In the genomic region with DNA sequence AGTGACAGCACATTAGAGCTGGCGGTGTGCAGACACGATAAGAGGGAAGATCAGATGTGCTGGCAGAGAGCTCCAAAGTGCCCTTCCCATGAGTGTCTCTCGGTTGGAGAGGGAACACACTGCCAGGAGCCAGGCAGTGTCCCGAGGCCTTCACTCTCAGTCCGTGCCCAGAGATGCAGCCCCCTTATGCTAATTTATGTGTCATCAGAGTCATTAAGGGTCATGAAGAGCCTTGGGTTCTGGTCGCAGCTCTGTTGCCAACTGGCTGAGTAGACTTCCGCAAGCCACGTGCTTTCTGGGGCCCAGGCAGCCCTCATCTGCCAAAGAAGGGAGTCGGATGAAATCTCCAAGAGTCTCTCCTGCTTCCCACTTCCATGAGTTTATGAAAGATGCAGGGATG, we compare ENCODE assay signal across 26 cellular contexts.
DNase-seq lines count a peak whose midpoint lies in the region; ATAC-seq and TF ChIP-seq lines count a peak whose summit lies in the region.
"Had no signal": no experiment of that assay in that cellular context is flagged by ENCODE, and none has a peak within 500 bp of the region (broad histone marks: within the 10 kb centered on the region; RNA-seq: fewer than 3 reads in every experiment).

No MANE protein-coding gene starts in this region.

- H3K27ac Mint-ChIP-seq in Caco-2 (ENCODE audit: unreplicated experiment) (peak overlapping the region; percentile 47), neural crest cell (ENCODE audit: unreplicated experiment) (no peak overlapping the region), T-cell (no peak overlapping the region)
- H3K27ac Mint-ChIP-seq in dendritic cell treated with granulocyte-macrophage colony-stimulating factor and Interleukin-4, amounts not matched to agents 40 ng/mL and 50 ng/mL, for 4 days = peak overlapping the region; percentile 53
- H3K27ac Mint-ChIP-seq: activated naive CD8-positive, alpha-beta T cell treated with anti-CD3 and anti-CD28 coated beads, Interleukin-2, amount 10 ng/mL, durations not matched to agents 7 days and 5 days; activated T-helper 2 cell treated with anti-CD3 and anti-CD28 coated beads, Interferon-gamma antibody, Interleukin-2, Interleukin-4, amounts not matched to agents 10 μg/mL and 5 μg/mL and 100 μg/mL, durations not matched to agents 14 hours and 24 hours and 36 hours; CD4-positive, alpha-beta T cell had no signal

- no peaks in the 10 kb centered on the region for H3K36me3 ChIP-seq in Caco-2 (ENCODE audit: control insufficient read depth, insufficient read depth, low read length)
- H3K36me3 ChIP-seq: pancreas, SJSA1 had no signal

- CTCF ChIA-PET in Caco-2 (lab: Charles Lee) (no interaction called here), T-cell (lab: Charles Lee) (no interaction called here)

- peaks cover 6% of the 10 kb centered on the region; the same call in 1 of the 2 replicates for H3K4me1 ChIP-seq in Caco-2
- H3K4me1 ChIP-seq: pancreas had no signal

- intact Hi-C loops in Caco-2 (cut with micrococcal nuclease; ENCODE audit: unreplicated experiment) = no loop called here
- intact Hi-C loops in dendritic cell treated with granulocyte-macrophage colony-stimulating factor and Interleukin-4, amounts not matched to agents 40 ng/mL and 50 ng/mL, for 4 days (cut with micrococcal nuclease) = no loop called here

- no peak for TF ChIP-seq CTCF in Caco-2 (IDR thresholded peaks at IDR 0.05; ENCODE audit: insufficient read depth in 1 of 2, low read depth in 1 of 2, low read length in 1 of 2, severe bottlenecking in 1 of 2, unreplicated experiment in 1 of 2)
- TF ChIP-seq CTCF in neural crest cell (conservative IDR thresholded peaks at IDR 0.05) = no peak

- no peaks in the 10 kb centered on the region for H3K27me3 ChIP-seq in Caco-2 (replicated peaks; ENCODE audit: control insufficient read depth, insufficient read depth, low read length)
- H3K27me3 ChIP-seq: pancreas, SJSA1, testis had no signal

- no peaks in the 10 kb centered on the region for H3K9me3 ChIP-seq in Caco-2
- H3K9me3 ChIP-seq: pancreas, SJSA1, testis had no signal

- H3K4me3 Mint-ChIP-seq in Caco-2 (ENCODE audit: unreplicated experiment) (no peak overlapping the region), neural crest cell (peak overlapping the region; percentile 16), T-cell (no peak overlapping the region)
- H3K4me3 Mint-ChIP-seq in dendritic cell treated with granulocyte-macrophage colony-stimulating factor and Interleukin-4, amounts not matched to agents 40 ng/mL and 50 ng/mL, for 4 days = no peak overlapping the region
- H3K4me3 Mint-ChIP-seq: activated naive CD8-positive, alpha-beta T cell treated with anti-CD3 and anti-CD28 coated beads, Interleukin-2, amount 10 ng/mL, durations not matched to agents 7 days and 5 days; CD4-positive, alpha-beta T cell; naive thymus-derived CD4-positive, alpha-beta T cell had no signal

- no peak overlapping the region for H3K4me3 ChIP-seq in Caco-2 (ENCODE audit: low read depth, low read length)
- H3K4me3 ChIP-seq: K562, pancreas, SJSA1, testis had no signal

- DNase-seq in Caco-2 (no peak), NCI-H2029 treated with DMSO at 0.1 percent for 48 hours (lab: John Stamatoyannopoulos, UW) (peak; percentile 58), neural crest cell (ENCODE audit: low read depth, low spot score) (no peak), T-cell (no peak), left lobe of liver (ENCODE audit: low spot score) (no peak)
- DNase-seq: activated CD4-positive, alpha-beta T cell treated with anti-CD3 and anti-CD28 coated beads, Interleukin-2, amount 50 U/mL, for 1 hour; activated naive CD8-positive, alpha-beta T cell treated with anti-CD3 and anti-CD28 coated beads, Interleukin-2, amount 10 ng/mL, durations not matched to agents 7 days and 5 days; CD4-positive, alpha-beta T cell; GF-D8; mesendoderm; MV-4-11; naive thymus-derived CD4-positive, alpha-beta T cell; NCI-H187; NCI-H345; NK-92 treated with Interleukin-12 subunit alpha and Interleukin-12 subunit beta, amount 100 ng/mL, for 24 hours; T-helper 2 cell; testis had no signal

- H3K4me1 Mint-ChIP-seq in Caco-2 (ENCODE audit: low read depth, unreplicated experiment) (peaks cover 7% of the 10 kb centered on the region), neural crest cell (peaks cover 61% of the 10 kb centered on the region), T-cell (peaks cover 60 to 63% (median 61%) of the 10 kb centered on the region in 3 donors)
- peaks cover 41% of the 10 kb centered on the region for H3K4me1 Mint-ChIP-seq in dendritic cell treated with granulocyte-macrophage colony-stimulating factor and Interleukin-4, amounts not matched to agents 40 ng/mL and 50 ng/mL, for 4 days (ENCODE audit: low read depth)

- H3K36me3 Mint-ChIP-seq in Caco-2 (ENCODE audit: insufficient read depth, unreplicated experiment) (peaks cover 44% of the 10 kb centered on the region), neural crest cell (ENCODE audit: low read depth) (peaks cover 8% of the 10 kb centered on the region), T-cell (peaks cover 9% of the 10 kb centered on the region)
- H3K36me3 Mint-ChIP-seq in dendritic cell treated with granulocyte-macrophage colony-stimulating factor and Interleukin-4, amounts not matched to agents 40 ng/mL and 50 ng/mL, for 4 days (ENCODE audit: low read depth) = no peaks in the 10 kb centered on the region

- ATAC-seq in T-cell (replicated peaks in 1 of 4) (no peak), GM21381 (IDR thresholded peaks at IDR 0.05; ENCODE audit: unreplicated experiment) (no peak), GM21529 (IDR thresholded peaks at IDR 0.05; ENCODE audit: unreplicated experiment) (no peak), left lobe of liver (no peak)
- ATAC-seq: HCT116; K562; naive thymus-derived CD4-positive, alpha-beta T cell; Panc1 had no signal

- POLR2A ChIA-PET in Caco-2 (lab: Charles Lee) = no interaction called here
- POLR2A ChIA-PET in T-cell (lab: Charles Lee) = no interaction called here

- BruUV-seq in Caco-2 (replicated peaks; lab: Mats Ljungman, UMichigan) = no TSS peak

- H3K27me3 Mint-ChIP-seq in Caco-2 (ENCODE audit: insufficient read depth, unreplicated experiment) = no peaks in the 10 kb centered on the region
- H3K27me3 Mint-ChIP-seq in dendritic cell treated with granulocyte-macrophage colony-stimulating factor and Interleukin-4, amounts not matched to agents 40 ng/mL and 50 ng/mL, for 4 days = peaks cover 2% of the 10 kb centered on the region
- no peaks in the 10 kb centered on the region for H3K27me3 Mint-ChIP-seq in neural crest cell (ENCODE audit: low read depth)
- no peaks in the 10 kb centered on the region for H3K27me3 Mint-ChIP-seq in T-cell
- H3K27me3 Mint-ChIP-seq: activated naive CD8-positive, alpha-beta T cell treated with anti-CD3 and anti-CD28 coated beads, Interleukin-2, amount 10 ng/mL, durations not matched to agents 7 days and 5 days; CD4-positive, alpha-beta T cell; naive thymus-derived CD4-positive, alpha-beta T cell had no signal

- H3K9me3 Mint-ChIP-seq in Caco-2 (ENCODE audit: unreplicated experiment) = no peaks in the 10 kb centered on the region
- no peaks in the 10 kb centered on the region for H3K9me3 Mint-ChIP-seq in dendritic cell treated with granulocyte-macrophage colony-stimulating factor and Interleukin-4, amounts not matched to agents 40 ng/mL and 50 ng/mL, for 4 days
- H3K9me3 Mint-ChIP-seq in neural crest cell = no peaks in the 10 kb centered on the region
- H3K9me3 Mint-ChIP-seq in T-cell = no peaks in the 10 kb centered on the region
- H3K9me3 Mint-ChIP-seq: activated naive CD8-positive, alpha-beta T cell treated with anti-CD3 and anti-CD28 coated beads, Interleukin-2, amount 10 ng/mL, durations not matched to agents 7 days and 5 days; activated T-helper 2 cell treated with anti-CD3 and anti-CD28 coated beads, Interferon-gamma antibody, Interleukin-2, Interleukin-4, amounts not matched to agents 10 μg/mL and 5 μg/mL and 100 μg/mL, durations not matched to agents 14 hours and 24 hours and 36 hours; CD4-positive, alpha-beta T cell; naive thymus-derived CD4-positive, alpha-beta T cell had no signal

Comparison
In these comparisons a context has a peak if more than half of its experiments do, and no peak if none do; other contexts are left out.
1. H3K27ac Mint-ChIP-seq: peak in Caco-2 (single experiment) and dendritic cell treated with granulocyte-macrophage colony-stimulating factor and Interleukin-4, amounts not matched to agents 40 ng/mL and 50 ng/mL, for 4 days (single experiment); none in neural crest cell (single experiment) and T-cell (0 of 2).